23 cellular contexts compared by ENCODE assay signal in the genomic region with DNA sequence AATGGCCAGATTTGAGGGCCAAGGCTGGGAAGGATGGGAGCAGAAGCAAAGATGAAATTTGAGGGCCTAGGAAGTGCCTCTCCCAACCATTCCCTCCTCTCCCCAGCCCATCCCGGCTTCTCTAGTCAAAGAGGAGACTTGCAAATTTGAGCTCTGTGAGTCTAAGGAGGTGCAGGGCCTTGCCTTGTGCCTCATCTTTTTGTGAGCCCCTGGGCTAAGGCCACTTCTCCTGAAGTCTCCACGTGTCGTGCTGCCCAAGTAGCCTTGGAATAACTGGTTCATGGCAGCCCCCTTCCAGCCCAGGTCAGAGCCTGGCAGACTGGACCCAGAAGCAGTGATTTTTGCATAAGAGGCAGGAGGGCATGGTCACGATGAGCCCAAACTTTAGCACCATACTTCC. TPM values are rescaled to one million over a fixed set of nuclear protein-coding genes. Genes with fewer than 3 reads are reported as not detected.
DNase-seq lines count a peak whose midpoint lies in the region; ATAC-seq, FAIRE-seq and TF ChIP-seq lines count a peak whose summit lies in the region.
"Had no signal": no experiment of that assay in that cellular context is flagged by ENCODE, and none has a peak within 500 bp of the region (broad histone marks: within the 10 kb centered on the region; RNA-seq: fewer than 3 reads in every experiment).

No MANE protein-coding gene starts in this region.

- peaks cover 2% of the 10 kb centered on the region for H3K79me1 ChIP-seq in trophoblast cell (ENCODE audit: low read length)

- ATAC-seq in stimulated activated naive CD8-positive, alpha-beta T cell treated with anti-CD3 and anti-CD28 coated beads, Interleukin-15, Interleukin-2, amounts not matched to agents 100 U/mL and 50 U/mL, for 24 hours = no peak
- no peak for ATAC-seq in stimulated activated naive CD8-positive, alpha-beta T cell treated with anti-CD3 and anti-CD28 coated beads, Interleukin-15, amount 100 ng/mL, for 72 hours
- ATAC-seq: activated CD4-positive, alpha-beta T cell treated with anti-CD3 and anti-CD28 coated beads for 36 hours; naive thymus-derived CD8-positive, alpha-beta T cell had no signal

- intact Hi-C loops in endothelial cell of umbilical vein (cut with micrococcal nuclease) = loop anchor here (10.0 kb wide), 1 partner anchor 474 kb away; no protein-coding TSS in a partner anchor

- H3K4me3 ChIP-seq in endothelial cell of umbilical vein (replicated peaks in 1 of 3; ENCODE audit: insufficient read depth in 1 of 3, low read depth in 1 of 3, low read length in 3 of 3) (no peak overlapping the region), trophoblast cell (ENCODE audit: low read depth, low read length) (no peak overlapping the region), tibial nerve (no peak overlapping the region)
- H3K4me3 ChIP-seq: smooth muscle cell had no signal

- H3K4me2 ChIP-seq in endothelial cell of umbilical vein (ENCODE audit: insufficient read depth, low read length) (no peak overlapping the region), trophoblast cell (ENCODE audit: low read length) (no peak overlapping the region)

- H4K12ac ChIP-seq in trophoblast cell (ENCODE audit: low read depth, low read length) = peak overlapping the region; percentile 4

- BruUV-seq in endothelial cell of umbilical vein (replicated peaks; lab: Mats Ljungman, UMichigan) = no TSS peak

- no peak for FAIRE-seq in endothelial cell of umbilical vein (lab: Jason Lieb, UNC)
- FAIRE-seq: islet of Langerhans had no signal

- no peaks in the 10 kb centered on the region for H3K27me3 ChIP-seq in endothelial cell of umbilical vein (ENCODE audit: control insufficient read depth in 2 of 2, insufficient read depth in 2 of 2, low read length in 2 of 2)
- H3K27me3 ChIP-seq in trophoblast cell (ENCODE audit: insufficient read depth, low read length) = no peaks in the 10 kb centered on the region
- H3K27me3 ChIP-seq in tibial nerve = peaks cover 0 to 10% of the 10 kb centered on the region in 2 donors

- no peak overlapping the region for H3K27ac Mint-ChIP-seq in stimulated activated naive CD8-positive, alpha-beta T cell treated with anti-CD3 and anti-CD28 coated beads, Interleukin-15, amount 100 ng/mL, for 72 hours
- H3K27ac Mint-ChIP-seq: activated CD4-positive, alpha-beta T cell treated with anti-CD3 and anti-CD28 coated beads for 36 hours; activated naive CD4-positive, alpha-beta T cell treated with anti-CD3 and anti-CD28 coated beads for 36 hours; naive thymus-derived CD8-positive, alpha-beta T cell had no signal

- no peak overlapping the region for H2AFZ ChIP-seq in endothelial cell of umbilical vein (ENCODE audit: low read depth, low read length)
- H2AFZ ChIP-seq in trophoblast cell (ENCODE audit: insufficient read depth, low read length, poor library complexity) = no peak overlapping the region
- H2AFZ ChIP-seq: parathyroid adenoma had no signal

- CTCF ChIA-PET in endothelial cell of umbilical vein (lab: Charles Lee) = interaction anchor here (1.2 to 2.1 kb wide), 6 partner anchors 8 to 49 kb away, joined by 4 to 25 read pairs (median 5); no protein-coding TSS in a partner anchor

- no peak overlapping the region for H3K4me3 Mint-ChIP-seq in stimulated activated naive CD8-positive, alpha-beta T cell treated with anti-CD3 and anti-CD28 coated beads, Interleukin-15, amount 100 ng/mL, for 72 hours
- H3K4me3 Mint-ChIP-seq: activated CD4-positive, alpha-beta T cell treated with anti-CD3 and anti-CD28 coated beads for 36 hours; activated naive CD4-positive, alpha-beta T cell treated with anti-CD3 and anti-CD28 coated beads for 36 hours; CD8-positive, alpha-beta memory T cell; naive thymus-derived CD8-positive, alpha-beta T cell had no signal

- dilution Hi-C loops in endothelial cell of umbilical vein (cut with MboI; ENCODE audit: extremely low pct_ligation_motif_present, low sequenced_read_pairs) = no loop called here

- POLR2A ChIA-PET in endothelial cell of umbilical vein (lab: Charles Lee) = no interaction called here

- no peaks in the 10 kb centered on the region for H3K9me3 Mint-ChIP-seq in stimulated activated naive CD8-positive, alpha-beta T cell treated with anti-CD3 and anti-CD28 coated beads, Interleukin-15, amount 100 ng/mL, for 72 hours
- H3K9me3 Mint-ChIP-seq: activated naive CD4-positive, alpha-beta T cell treated with anti-CD3 and anti-CD28 coated beads for 36 hours had no signal

- H3K27ac ChIP-seq in endothelial cell of umbilical vein (ENCODE audit: insufficient read depth, low read depth, low read length) = peak overlapping the region; percentile 79
- H3K27ac ChIP-seq in trophoblast cell (ENCODE audit: low read depth, low read length) = no peak overlapping the region
- H3K27ac ChIP-seq in tibial nerve = peak overlapping the region in 2 of 4 donors; percentile 80 to 85
- H3K27ac ChIP-seq: parathyroid adenoma, RWPE1 had no signal

- H3K27me3 Mint-ChIP-seq in stimulated activated naive CD8-positive, alpha-beta T cell treated with anti-CD3 and anti-CD28 coated beads, Interleukin-15, amount 100 ng/mL, for 72 hours = peaks cover 83% of the 10 kb centered on the region

- H3K9me3 ChIP-seq in endothelial cell of umbilical vein (replicated peaks; ENCODE audit: control insufficient read depth, insufficient read depth, low read length) (no peaks in the 10 kb centered on the region), trophoblast cell (ENCODE audit: insufficient read depth, low read depth, low read length) (no peaks in the 10 kb centered on the region), tibial nerve (no peaks in the 10 kb centered on the region)

- H3K9ac ChIP-seq in endothelial cell of umbilical vein (replicated peaks; ENCODE audit: extremely low read depth, insufficient read depth, low read length) (no peak overlapping the region), trophoblast cell (ENCODE audit: low read length) (no peak overlapping the region)
- H3K9ac ChIP-seq: parathyroid adenoma had no signal

- H3K18ac ChIP-seq in trophoblast cell (ENCODE audit: low read length) = peak overlapping the region; percentile 31

- no peaks in the 10 kb centered on the region for H4K20me1 ChIP-seq in endothelial cell of umbilical vein (replicated peaks; ENCODE audit: control insufficient read depth, extremely low read depth, insufficient read depth, low read length)

- WGBS in trophoblast cell (ENCODE audit: extremely low coverage, insufficient coverage, insufficient read length) = no CpG with 5 or more reads among the region's 4 CpGs
- 78 to 86% methylated on average over 4 of the region's 4 CpGs for WGBS in tibial nerve, 2 donors

- no peak for TF ChIP-seq CTCF in endothelial cell of umbilical vein (IDR thresholded peaks at IDR 0.05; ENCODE audit: extremely low read depth in 1 of 2, insufficient read depth in 1 of 2, low read depth in 1 of 2, low read length in 2 of 2)
- TF ChIP-seq CTCF in tibial nerve (IDR thresholded peaks at IDR 0.05) = no peak

- TF ChIP-seq POLR2A in endothelial cell of umbilical vein (IDR thresholded peaks at IDR 0.05; ENCODE audit: low read depth, low read length) = no peak
- no peak for TF ChIP-seq POLR2A in tibial nerve (IDR thresholded peaks at IDR 0.05)

- H3K4me1 ChIP-seq in endothelial cell of umbilical vein (ENCODE audit: control insufficient read depth, extremely low read depth, insufficient read depth, low read length) (peaks cover 39% of the 10 kb centered on the region), trophoblast cell (ENCODE audit: control insufficient read depth in 1 of 2, insufficient read depth in 2 of 2, low read length in 2 of 2) (peaks cover 11% of the 10 kb centered on the region in 2 experiments), tibial nerve (peaks cover 0 to 54% (median 14%) of the 10 kb centered on the region in 4 donors)
- H3K4me1 ChIP-seq: parathyroid adenoma had no signal

- no peaks in the 10 kb centered on the region for H3K79me2 ChIP-seq in endothelial cell of umbilical vein (ENCODE audit: control insufficient read depth, insufficient read depth, low read length)
- H3K79me2 ChIP-seq in trophoblast cell (ENCODE audit: control insufficient read depth, insufficient read depth, low read length, poor library complexity) = no peaks in the 10 kb centered on the region
- H3K79me2 ChIP-seq: parathyroid adenoma had no signal

- H3K4me1 Mint-ChIP-seq in stimulated activated naive CD8-positive, alpha-beta T cell treated with anti-CD3 and anti-CD28 coated beads, Interleukin-15, amount 100 ng/mL, for 72 hours = no peaks in the 10 kb centered on the region
- H3K4me1 Mint-ChIP-seq: activated CD4-positive, alpha-beta T cell treated with anti-CD3 and anti-CD28 coated beads for 36 hours; CD8-positive, alpha-beta memory T cell; naive thymus-derived CD8-positive, alpha-beta T cell had no signal

- no peaks in the 10 kb centered on the region for H3K36me3 ChIP-seq in endothelial cell of umbilical vein (ENCODE audit: control insufficient read depth in 2 of 2, extremely low read depth in 1 of 2, insufficient read depth in 2 of 2, low read length in 2 of 2)
- peaks cover 0 to 2% of the 10 kb centered on the region in 2 experiments for H3K36me3 ChIP-seq in trophoblast cell (ENCODE audit: control insufficient read depth in 1 of 2, insufficient read depth in 2 of 2, low read length in 2 of 2)
- H3K36me3 ChIP-seq in tibial nerve = no peaks in the 10 kb centered on the region

- peak; percentile 1 for DNase-seq in stimulated activated naive CD8-positive, alpha-beta T cell treated with anti-CD3 and anti-CD28 coated beads, Interleukin-15, Interleukin-2, amounts not matched to agents 100 U/mL and 50 U/mL, for 24 hours
- no peak for DNase-seq in stimulated activated naive CD8-positive, alpha-beta T cell treated with anti-CD3 and anti-CD28 coated beads, Interleukin-15, amount 100 ng/mL, for 72 hours
- no peak for DNase-seq in endothelial cell of umbilical vein (ENCODE audit: low read depth, low spot score)
- DNase-seq in trophoblast cell = no peak
- no peak for DNase-seq in retina
- no peak for DNase-seq in tibial nerve (ENCODE audit: low spot score in 2 of 2)
- DNase-seq in amygdala (lab: John Stamatoyannopoulos, UW) = no peak
- DNase-seq in iPS-NIHi7 (ENCODE audit: extremely low spot score) = no peak
- DNase-seq: activated CD4-positive, alpha-beta T cell treated with anti-CD3 and anti-CD28 coated beads for 36 hours; activated naive CD4-positive, alpha-beta T cell treated with anti-CD3 and anti-CD28 coated beads for 36 hours; activated T-cell treated with anti-CD3 and anti-CD28 coated beads for 4 hours; CD8-positive, alpha-beta memory T cell; DND-41; naive thymus-derived CD8-positive, alpha-beta T cell; NCI-H1092; NCI-H2081; NCI-H510A treated with DMSO at 0.1 percent for 48 hours; stimulated activated CD4-positive, alpha-beta T cell treated with anti-CD3 and anti-CD28 coated beads, Interleukin-4, amount 100 ng/mL, for 1 hour; substantia nigra had no signal

- H3K9me1 ChIP-seq in endothelial cell of umbilical vein (replicated peaks; ENCODE audit: control insufficient read depth, extremely low read depth, insufficient read depth, low read length) = no peaks in the 10 kb centered on the region

- H3K23ac ChIP-seq in trophoblast cell (ENCODE audit: low read length) = no peak overlapping the region

- peak overlapping the region; percentile 30 for H4K91ac ChIP-seq in trophoblast cell (ENCODE audit: low read depth, low read length)

- no peak overlapping the region for H2BK120ac ChIP-seq in trophoblast cell (ENCODE audit: insufficient read depth, low read length, poor library complexity)

- H2BK12ac ChIP-seq in trophoblast cell (ENCODE audit: low read length) = peak overlapping the region; percentile 8

- H2BK5ac ChIP-seq in trophoblast cell (ENCODE audit: low read depth, low read length, poor library complexity) = no peak overlapping the region

- no peak overlapping the region for H3K14ac ChIP-seq in trophoblast cell (ENCODE audit: low read length)

- H2AK5ac ChIP-seq in trophoblast cell (ENCODE audit: low read length) = peak overlapping the region; percentile 65

- no peak overlapping the region for H3K4ac ChIP-seq in trophoblast cell (ENCODE audit: low read depth, low read length)

- no peak overlapping the region for H4K8ac ChIP-seq in trophoblast cell (ENCODE audit: low read depth, low read length)

- no peak for TF ChIP-seq EP300 in tibial nerve (IDR thresholded peaks at IDR 0.05)

RNA-seq across cellular contexts. Expression of a gene that starts 6.7 kb away (rescaled TPM):
- total RNA-seq in endothelial cell of umbilical vein = 4.4 and 6.2 TPM in 2 replicates
- 11.8 and 14.2 TPM in 2 replicates for polyA plus RNA-seq in endothelial cell of umbilical vein
- polyA plus RNA-seq in endothelial cell of umbilical vein (2011; cell fraction: cytosol; rRNA removed) = 6.3 and 9.1 TPM in 2 replicates
- polyA plus RNA-seq in endothelial cell of umbilical vein (2011; cell fraction: nucleus; rRNA removed) = 3.4 and 5.8 TPM in 2 replicates
- polyA plus RNA-seq in endothelial cell of umbilical vein (2012) = 1.9 and 5.1 TPM in 2 replicates
- polyA minus RNA-seq in endothelial cell of umbilical vein = 14.9 and 18.4 TPM in 2 replicates
- not detected for polyA minus RNA-seq in endothelial cell of umbilical vein (2011; cell fraction: cytosol; rRNA and poly(A)+ RNA removed)
- polyA minus RNA-seq in endothelial cell of umbilical vein (2011; cell fraction: nucleus; rRNA and poly(A)+ RNA removed) = 2.2 and 3.9 TPM in 2 replicates
- 11.2 and 11.8 TPM in 2 replicates for polyA plus RNA-seq in trophoblast cell (2013)
- total RNA-seq in tibial nerve = 10 to 100 TPM; 31.5 to 92.4 (median 47.5) TPM
- total RNA-seq: activated naive CD4-positive, alpha-beta T cell treated with anti-CD3 and anti-CD28 coated beads for 36 hours; naive thymus-derived CD8-positive, alpha-beta T cell had no signal
- polyA plus RNA-seq: naive thymus-derived CD8-positive, alpha-beta T cell had no signal
